In the genomic region with DNA sequence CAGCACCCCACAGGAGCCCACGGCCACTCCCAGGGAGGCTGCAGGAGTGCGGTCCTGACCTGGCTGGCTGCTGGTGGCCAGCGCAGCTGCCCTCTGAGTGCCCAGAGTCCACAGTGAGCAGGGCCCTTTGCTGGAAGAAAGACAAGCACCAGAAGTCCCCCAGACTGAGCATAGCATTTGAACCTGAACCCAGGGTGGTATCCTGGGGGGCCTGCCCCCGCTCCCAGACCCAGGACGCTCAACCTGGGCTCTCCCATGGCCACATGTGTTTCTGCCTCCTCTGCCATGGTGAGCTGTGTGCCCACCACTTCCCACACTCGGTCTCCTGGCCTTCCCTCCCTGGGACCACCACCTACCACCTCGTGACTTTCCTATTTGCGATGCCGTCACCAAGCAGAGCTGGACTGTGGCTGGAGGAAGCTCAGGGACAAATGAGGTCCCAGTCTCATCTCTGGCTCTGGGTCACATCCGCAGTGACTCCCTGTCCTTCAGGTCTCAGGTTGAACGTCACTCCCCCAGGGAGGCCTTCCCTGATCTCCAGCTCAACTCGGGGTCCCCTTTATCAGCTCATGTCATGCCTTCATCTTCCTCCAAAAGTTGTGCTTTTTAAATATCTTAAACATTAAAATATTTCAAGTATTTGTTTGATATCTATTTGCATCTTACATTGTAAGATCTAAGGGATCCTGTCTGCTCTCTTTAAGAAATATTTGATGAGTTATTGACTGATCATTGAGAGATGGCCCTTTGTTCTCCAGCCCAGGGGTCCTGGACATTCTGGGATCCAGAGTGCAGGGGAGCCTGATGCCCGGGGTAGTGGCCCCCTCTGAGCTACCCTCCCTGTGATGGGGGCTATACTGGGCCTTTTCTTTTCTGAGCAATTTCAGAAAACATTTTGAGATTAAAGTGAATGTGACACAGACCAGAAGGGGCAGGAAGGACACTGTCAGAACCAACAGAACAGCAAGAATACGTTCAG, we compare ENCODE assay signal across 20 cellular contexts. TPM values are rescaled to one million over a fixed set of nuclear protein-coding genes. Genes with fewer than 3 reads are reported as not detected.
DNase-seq lines count a peak whose midpoint lies in the region; ATAC-seq and TF ChIP-seq lines count a peak whose summit lies in the region.
"Had no signal": no experiment of that assay in that cellular context is flagged by ENCODE, and none has a peak within 500 bp of the region (broad histone marks: within the 10 kb centered on the region; RNA-seq: fewer than 3 reads in every experiment).

No MANE protein-coding gene starts in this region.

- H3K36me3 ChIP-seq in neural progenitor cell = no peaks in the 10 kb centered on the region

- H2AFZ ChIP-seq in neural progenitor cell (replicated peaks) = no peak overlapping the region
- H2AFZ ChIP-seq: GM23248 had no signal

- peaks cover 20% of the 10 kb centered on the region for H3K4me1 Mint-ChIP-seq in activated naive CD8-positive, alpha-beta T cell (ENCODE audit: low read depth)
- peaks cover 28% of the 10 kb centered on the region for H3K4me1 Mint-ChIP-seq in activated naive CD8-positive, alpha-beta T cell treated with anti-CD3 and anti-CD28 coated beads for 36 hours
- H3K4me1 Mint-ChIP-seq in dendritic cell treated with granulocyte-macrophage colony-stimulating factor and Interleukin-4, amounts not matched to agents 40 ng/mL and 50 ng/mL, for 4 days (ENCODE audit: low read depth) = peaks cover 56% of the 10 kb centered on the region
- H3K4me1 Mint-ChIP-seq in neural progenitor cell = peaks cover 6% of the 10 kb centered on the region
- peaks cover 7 to 12% of the 10 kb centered on the region in 2 donors for H3K4me1 Mint-ChIP-seq in stimulated activated naive B cell treated with anti-CD40 and anti-IgM and Interleukin-4, amounts not matched to agents 10 μg/mL and 1 μg/mL and 100 μg/mL, for 72 hours

- H3K36me3 Mint-ChIP-seq in activated naive CD8-positive, alpha-beta T cell = peaks cover 2% of the 10 kb centered on the region
- peaks cover 9% of the 10 kb centered on the region for H3K36me3 Mint-ChIP-seq in activated naive CD8-positive, alpha-beta T cell treated with anti-CD3 and anti-CD28 coated beads for 36 hours
- H3K36me3 Mint-ChIP-seq in dendritic cell treated with granulocyte-macrophage colony-stimulating factor and Interleukin-4, amounts not matched to agents 40 ng/mL and 50 ng/mL, for 4 days (ENCODE audit: low read depth) = peaks cover 7% of the 10 kb centered on the region
- H3K36me3 Mint-ChIP-seq in neural progenitor cell = no peaks in the 10 kb centered on the region
- no peaks in the 10 kb centered on the region for H3K36me3 Mint-ChIP-seq in stimulated activated naive B cell treated with anti-CD40 and anti-IgM and Interleukin-4, amounts not matched to agents 10 μg/mL and 1 μg/mL and 100 μg/mL, for 72 hours

- no peak overlapping the region for H3K9ac ChIP-seq in neural progenitor cell
- H3K9ac ChIP-seq: BLaER1 treated with 17β-estradiol and CSF1 and Interleukin-3, amounts not matched to agents 10 nM and 100 nM; GM23248; KMS-11 had no signal

- no peak overlapping the region for H3K4me2 ChIP-seq in neural progenitor cell
- H3K4me2 ChIP-seq: BLaER1 treated with 17β-estradiol and CSF1 and Interleukin-3, amounts not matched to agents 10 nM and 100 nM; KMS-11 had no signal

- no peaks in the 10 kb centered on the region for H3F3A ChIP-seq in neural progenitor cell (ENCODE audit: low read depth)

- H3K27me3 ChIP-seq in neural progenitor cell = no peaks in the 10 kb centered on the region
- H3K27me3 ChIP-seq: BLaER1 treated with 17β-estradiol and CSF1 and Interleukin-3, amounts not matched to agents 10 nM and 100 nM had no signal

- no peak overlapping the region for H3K4me3 Mint-ChIP-seq in activated naive CD8-positive, alpha-beta T cell
- no peak overlapping the region for H3K4me3 Mint-ChIP-seq in activated naive CD8-positive, alpha-beta T cell treated with anti-CD3 and anti-CD28 coated beads for 36 hours
- H3K4me3 Mint-ChIP-seq in dendritic cell treated with granulocyte-macrophage colony-stimulating factor and Interleukin-4, amounts not matched to agents 40 ng/mL and 50 ng/mL, for 4 days = no peak overlapping the region
- H3K4me3 Mint-ChIP-seq in neural progenitor cell = no peak overlapping the region
- no peak overlapping the region for H3K4me3 Mint-ChIP-seq in stimulated activated naive B cell treated with anti-CD40 and anti-IgM and Interleukin-4, amounts not matched to agents 10 μg/mL and 1 μg/mL and 100 μg/mL, for 72 hours
- H3K4me3 Mint-ChIP-seq: CD8-positive, alpha-beta memory T cell had no signal

- POLR2A ChIA-PET in RWPE1 (lab: Yijun Ruan, JAX; ENCODE audit: low non-redundant PET) = no interaction called here

- intact Hi-C loops in dendritic cell treated with granulocyte-macrophage colony-stimulating factor and Interleukin-4, amounts not matched to agents 40 ng/mL and 50 ng/mL, for 4 days (cut with micrococcal nuclease) = loop anchor here (2.0 kb wide), 1 partner anchor 17 kb away; a partner anchor contains a TSS

- no peaks in the 10 kb centered on the region for H3K79me2 ChIP-seq in neural progenitor cell (ENCODE audit: low read depth)

- TF ChIP-seq CTCF in neural progenitor cell (IDR thresholded peaks at IDR 0.05) = no peak
- TF ChIP-seq CTCF in RWPE1 (conservative IDR thresholded peaks at IDR 0.05; ENCODE audit: low read depth) = no peak

- H3K27me3 Mint-ChIP-seq in activated naive CD8-positive, alpha-beta T cell = peaks cover 1% of the 10 kb centered on the region
- H3K27me3 Mint-ChIP-seq in activated naive CD8-positive, alpha-beta T cell treated with anti-CD3 and anti-CD28 coated beads for 36 hours = peaks cover 6% of the 10 kb centered on the region
- peaks cover 5% of the 10 kb centered on the region for H3K27me3 Mint-ChIP-seq in dendritic cell treated with granulocyte-macrophage colony-stimulating factor and Interleukin-4, amounts not matched to agents 40 ng/mL and 50 ng/mL, for 4 days
- peaks cover 2% of the 10 kb centered on the region for H3K27me3 Mint-ChIP-seq in neural progenitor cell (ENCODE audit: insufficient read depth, low read depth)
- peaks cover 15 to 35% of the 10 kb centered on the region in 2 donors for H3K27me3 Mint-ChIP-seq in stimulated activated naive B cell treated with anti-CD40 and anti-IgM and Interleukin-4, amounts not matched to agents 10 μg/mL and 1 μg/mL and 100 μg/mL, for 72 hours

- no peak overlapping the region for H3K4me3 ChIP-seq in neural progenitor cell
- H3K4me3 ChIP-seq: BLaER1 treated with 17β-estradiol and CSF1 and Interleukin-3, amounts not matched to agents 10 nM and 100 nM; GM12878; GM23248 had no signal

- no peaks in the 10 kb centered on the region for H3K9me3 ChIP-seq in neural progenitor cell (ENCODE audit: low read depth)

- CTCF ChIA-PET in RWPE1 (lab: Yijun Ruan, JAX) = no interaction called here

- no peak for ATAC-seq in stimulated activated naive B cell treated with anti-CD40 and anti-IgM and Interleukin-4, amounts not matched to agents 10 μg/mL and 1 μg/mL and 100 μg/mL, for 72 hours (replicated peaks)
- ATAC-seq: GM12878 had no signal

- H3K9me3 Mint-ChIP-seq in activated naive CD8-positive, alpha-beta T cell (ENCODE audit: low read depth) = peaks cover 4% of the 10 kb centered on the region
- peaks cover 11% of the 10 kb centered on the region for H3K9me3 Mint-ChIP-seq in activated naive CD8-positive, alpha-beta T cell treated with anti-CD3 and anti-CD28 coated beads for 36 hours
- H3K9me3 Mint-ChIP-seq in dendritic cell treated with granulocyte-macrophage colony-stimulating factor and Interleukin-4, amounts not matched to agents 40 ng/mL and 50 ng/mL, for 4 days = peaks cover 14% of the 10 kb centered on the region
- H3K9me3 Mint-ChIP-seq in neural progenitor cell = peaks cover 5% of the 10 kb centered on the region
- peaks cover 0 to 3% of the 10 kb centered on the region in 2 donors for H3K9me3 Mint-ChIP-seq in stimulated activated naive B cell treated with anti-CD40 and anti-IgM and Interleukin-4, amounts not matched to agents 10 μg/mL and 1 μg/mL and 100 μg/mL, for 72 hours

- no peak overlapping the region for H3K27ac ChIP-seq in neural progenitor cell
- no peak overlapping the region for H3K27ac ChIP-seq in RWPE1
- H3K27ac ChIP-seq: GM23248, KMS-11 had no signal

- no peak for DNase-seq in activated naive CD8-positive, alpha-beta T cell treated with anti-CD3 and anti-CD28 coated beads for 36 hours
- no peak for DNase-seq in neural progenitor cell (ENCODE audit: low spot score)
- DNase-seq in stimulated activated naive B cell treated with anti-CD40 and anti-IgM and Interleukin-4, amounts not matched to agents 10 μg/mL and 1 μg/mL and 100 μg/mL, for 72 hours = no peak
- DNase-seq in RWPE1 (ENCODE audit: low spot score) = no peak
- DNase-seq in NCI-H2029 (lab: John Stamatoyannopoulos, UW) = no peak
- DNase-seq in NCI-H2227 (lab: John Stamatoyannopoulos, UW; ENCODE audit: unreplicated experiment) = no peak
- DNase-seq: CD8-positive, alpha-beta memory T cell; DMS79 treated with DMSO at 0.1 percent for 48 hours; GDM1; GM23248; NCI-H1092; NCI-H1694 treated with DMSO at 0.1 percent for 48 hours; NCI-H69; SHP77 had no signal

- H3K4me1 ChIP-seq in neural progenitor cell = no peaks in the 10 kb centered on the region

- peak overlapping the region; percentile 68 for H3K27ac Mint-ChIP-seq in activated naive CD8-positive, alpha-beta T cell
- no peak overlapping the region for H3K27ac Mint-ChIP-seq in activated naive CD8-positive, alpha-beta T cell treated with anti-CD3 and anti-CD28 coated beads for 36 hours
- peak overlapping the region; percentile 86 for H3K27ac Mint-ChIP-seq in dendritic cell treated with granulocyte-macrophage colony-stimulating factor and Interleukin-4, amounts not matched to agents 40 ng/mL and 50 ng/mL, for 4 days
- peak overlapping the region; percentile 14 for H3K27ac Mint-ChIP-seq in neural progenitor cell
- H3K27ac Mint-ChIP-seq in stimulated activated naive B cell treated with anti-CD40 and anti-IgM and Interleukin-4, amounts not matched to agents 10 μg/mL and 1 μg/mL and 100 μg/mL, for 72 hours = peak overlapping the region; percentile 11
- H3K27ac Mint-ChIP-seq: CD8-positive, alpha-beta memory T cell had no signal

- H4K20me1 ChIP-seq in neural progenitor cell (ENCODE audit: low read depth) = no peaks in the 10 kb centered on the region
- H4K20me1 ChIP-seq: BLaER1 treated with 17β-estradiol and CSF1 and Interleukin-3, amounts not matched to agents 10 nM and 100 nM had no signal

RNA-seq across cellular contexts. Expression of a gene that starts 16.4 kb away (rescaled TPM):
- total RNA-seq in activated naive CD8-positive, alpha-beta T cell treated with anti-CD3 and anti-CD28 coated beads for 36 hours = 10 to 100 TPM; 18.8 to 20.4 TPM
- not detected in 2 replicates for total RNA-seq in neural progenitor cell (ENCODE audit: low replicate concordance)
- total RNA-seq: GM23248, M059J had no signal

RNA-seq across cellular contexts. Expression of a gene that starts 54.4 kb away (rescaled TPM):
- total RNA-seq in activated naive CD8-positive, alpha-beta T cell treated with anti-CD3 and anti-CD28 coated beads for 36 hours = not detected
- not detected in 2 replicates for total RNA-seq in neural progenitor cell (ENCODE audit: low replicate concordance)
- total RNA-seq: GM12878, GM23248, M059J had no signal

Comparison
In these comparisons a context has a peak if more than half of its experiments do, and no peak if none do; other contexts are left out.
1. RNA of a gene that starts 16.4 kb away (total RNA-seq): 18.8 to 20.4 TPM in activated naive CD8-positive, alpha-beta T cell treated with anti-CD3 and anti-CD28 coated beads for 36 hours; not detected in neural progenitor cell; every median in the first group is over 10 times any median in the second.